Comparison of ENCODE assay signal across 7 cellular contexts in genomic region chr5:158875272-158875679, GRCh38.
DNase-seq lines count a peak whose midpoint lies in the region; ATAC-seq and TF ChIP-seq lines count a peak whose summit lies in the region.

No MANE protein-coding gene starts in this region.

- peak overlapping the region; percentile 65 for H3K27ac Mint-ChIP-seq in central memory CD8-positive, alpha-beta T cell (ENCODE audit: low read depth)

- H3K4me1 Mint-ChIP-seq in central memory CD8-positive, alpha-beta T cell = peaks cover 23% of the 10 kb centered on the region

- ATAC-seq in GM18511 (IDR thresholded peaks at IDR 0.05; ENCODE audit: unreplicated experiment) (peak; percentile 32), psoas muscle (no peak), GM18517 (IDR thresholded peaks at IDR 0.05; ENCODE audit: unreplicated experiment) (no peak)
- ATAC-seq in central memory CD8-positive, alpha-beta T cell (replicated peaks; ENCODE audit: extremely low read depth, poor library complexity, severe bottlenecking) = peak; percentile 41

- no peaks in the 10 kb centered on the region for H3K4me1 ChIP-seq in psoas muscle

- no peak for TF ChIP-seq CTCF in psoas muscle (IDR thresholded peaks at IDR 0.05)

- peak; percentile 20 for DNase-seq in HPDE6-E6E7 (ENCODE audit: extremely low spot score)
- no peak for DNase-seq in central memory CD8-positive, alpha-beta T cell (ENCODE audit: low spot score in 2 of 2)
- no peak for DNase-seq in psoas muscle
- no peak for DNase-seq in UCSD-AML1 (lab: John Stamatoyannopoulos, UW; ENCODE audit: unreplicated experiment)
- DNase-seq in NCI-H1417 treated with DMSO at 0.1 percent for 48 hours (lab: John Stamatoyannopoulos, UW) = no peak

- H3K4me3 Mint-ChIP-seq in central memory CD8-positive, alpha-beta T cell = peak overlapping the region; percentile 69

- H3K36me3 ChIP-seq in psoas muscle (ENCODE audit: insufficient read depth in 1 of 2, low read depth in 1 of 2) = no peaks in the 10 kb centered on the region

- H3K27me3 ChIP-seq in psoas muscle (ENCODE audit: insufficient read depth in 3 of 3, low read length in 2 of 3) = peaks cover 0 to 4% (median 0%) of the 10 kb centered on the region in 3 donors

- no peaks in the 10 kb centered on the region for H3K9me3 Mint-ChIP-seq in central memory CD8-positive, alpha-beta T cell

- intact Hi-C loops in psoas muscle (cut with DNase I) = no loop called here

- peak overlapping the region; percentile 39 for H3K4me3 ChIP-seq in psoas muscle

- H3K27ac ChIP-seq in psoas muscle = peak overlapping the region; percentile 40

- H3K9me3 ChIP-seq in psoas muscle = no peaks in the 10 kb centered on the region

- 34 to 48% (median 47%) methylated on average over 1 of the region's 1 CpG for WGBS in psoas muscle, 3 donors

- H3K36me3 Mint-ChIP-seq in central memory CD8-positive, alpha-beta T cell (ENCODE audit: insufficient read depth) = no peaks in the 10 kb centered on the region

- H3K27me3 Mint-ChIP-seq in central memory CD8-positive, alpha-beta T cell = peaks cover 29% of the 10 kb centered on the region

Comparison
In these comparisons a context has a peak if more than half of its experiments do, and no peak if none do; other contexts are left out.
1. ATAC-seq: peak in GM18511 (single experiment) and central memory CD8-positive, alpha-beta T cell (single experiment); none in psoas muscle (0 of 4) and GM18517 (single experiment).